8 cellular contexts compared by ENCODE assay signal in genomic region chr1:12435639-12436344, GRCh38.
A peak's percentile ranks its signal among the peaks of the same experiment; 100 is the strongest.
DNase-seq lines count a peak whose midpoint lies in the region; ATAC-seq and TF ChIP-seq lines count a peak whose summit lies in the region.

No MANE protein-coding gene starts in this region.

- H3K27ac Mint-ChIP-seq in T-helper 17 cell: peak overlapping the region; percentile 91

- H3K4me3 ChIP-seq in foreskin fibroblast (ENCODE audit: low read depth in 1 of 2, low read length in 2 of 2): no peak overlapping the region

- no peak for TF ChIP-seq CTCF in foreskin fibroblast (IDR thresholded peaks at IDR 0.05; ENCODE audit: low read depth, low read length)

- DNase-seq in T-helper 17 cell (no peak), foreskin melanocyte (peak; percentile 64), ecto neural progenitor cell (ENCODE audit: low spot score) (no peak), foreskin fibroblast (no peak), GF-D8 (lab: John Stamatoyannopoulos, UW) (no peak)
- DNase-seq in stimulated activated naive CD4-positive, alpha-beta T cell treated with Interleukin-2 at 50 U/mL for 16 hours (lab: John Stamatoyannopoulos, UW): peak; percentile 45

- peak overlapping the region; percentile 50 for H3K4me3 Mint-ChIP-seq in T-helper 17 cell

- H3K27me3 Mint-ChIP-seq in T-helper 17 cell: no peaks in the 10 kb centered on the region

- H3K9me3 ChIP-seq in T-helper 17 cell (ENCODE audit: control insufficient read depth, low read length, poor library complexity, severe bottlenecking): no peaks in the 10 kb centered on the region

- H3K36me3 Mint-ChIP-seq in T-helper 17 cell (ENCODE audit: low read depth): peaks cover 12% of the 10 kb centered on the region

- ATAC-seq in GM18858 (IDR thresholded peaks at IDR 0.05; ENCODE audit: unreplicated experiment): peak; percentile 73
- peak; percentile 73 for ATAC-seq in HG02798 (IDR thresholded peaks at IDR 0.05; ENCODE audit: poor library complexity, unreplicated experiment)
- ATAC-seq in T-helper 17 cell: peak; percentile 24

- H3K4me1 Mint-ChIP-seq in T-helper 17 cell: peaks cover 53% of the 10 kb centered on the region

Comparison
In these comparisons a context has a peak if more than half of its experiments do, and no peak if none do; other contexts are left out.
1. DNase-seq: peak in foreskin melanocyte (single experiment) and stimulated activated naive CD4-positive, alpha-beta T cell treated with Interleukin-2 at 50 U/mL for 16 hours (single experiment); none in T-helper 17 cell (0 of 3), ecto neural progenitor cell (single experiment), foreskin fibroblast (0 of 2) and GF-D8 (single experiment).
2. Peak in every context shown above with its lines, with median percentiles within 50 percentile points of each other: ATAC-seq.